Comparison of ENCODE assay signal across 8 cellular contexts in genomic region chr1:11805454-11806306, GRCh38. TPM values are rescaled to one million over a fixed set of nuclear protein-coding genes. Genes with fewer than 3 reads are reported as not detected.
A peak's percentile ranks its signal among the peaks of the same experiment; 100 is the strongest.
DNase-seq lines count a peak whose midpoint lies in the region; ATAC-seq and TF ChIP-seq lines count a peak whose summit lies in the region.

CLCN6 (plus strand) TSS chr1:11806191; CDS start chr1:11806263, 72 bp downstream.
MTHFR (minus strand) TSS chr1:11805964; CDS start chr1:11803116, 2,848 bp downstream.

- peak; percentile 99 for DNase-seq in GM10248 (ENCODE audit: extremely low spot score)
- DNase-seq in NCI-H1105 (lab: John Stamatoyannopoulos, UW) = peak; percentile 100
- peak; percentile 97 for DNase-seq in SKM-1 treated with dmso at 0.1 percent for 144 hours (lab: John Stamatoyannopoulos, UW; ENCODE audit: unreplicated experiment)
- peak; percentile 99 for DNase-seq in activated naive CD8-positive, alpha-beta T cell treated with anti-CD3 and anti-CD28 coated beads for 36 hours
- peak; percentile 97 to 100 (median 99) for DNase-seq in head of caudate nucleus
- DNase-seq in ovary = peak; percentile 100
- peak; percentile 100 for DNase-seq in thyroid gland

- CTCF ChIA-PET in GM10248 (lab: Yijun Ruan, JAX) = interaction anchor here (0.8 to 1.6 kb wide), 6 partner anchors 9 to 142 kb away, joined by 3 to 9 read pairs (median 4); partner anchors contain the start of gene FBXO6

- H3K36me3 ChIP-seq in ovary = no peaks in the 10 kb centered on the region
- peaks cover 5 to 12% of the 10 kb centered on the region in 2 donors for H3K36me3 ChIP-seq in thyroid gland

- ATAC-seq in HG02623 (IDR thresholded peaks at IDR 0.05; ENCODE audit: unreplicated experiment) = peak; percentile 84

- H3K27ac ChIP-seq in ovary = peak within 1 kb of the TSS; percentile 95 to 96
- H3K27ac ChIP-seq in thyroid gland = peak within 1 kb of the TSS; percentile 96 to 100 (median 99)

- H3K9me3 ChIP-seq in ovary = no peaks in the 10 kb centered on the region
- no peaks in the 10 kb centered on the region for H3K9me3 ChIP-seq in thyroid gland

- H3K4me1 Mint-ChIP-seq in activated naive CD8-positive, alpha-beta T cell treated with anti-CD3 and anti-CD28 coated beads for 36 hours = peaks cover 49% of the 10 kb centered on the region

- H3K4me1 ChIP-seq in ovary (ENCODE audit: insufficient read depth) (peaks cover 4% of the 10 kb centered on the region), thyroid gland (peaks cover 51 to 56% of the 10 kb centered on the region in 2 donors)

- intact Hi-C loops in head of caudate nucleus (cut with DNase I) (loop anchor here (10.0 kb wide), 2 partner anchors 151 to 1331 kb away; partner anchors contain the start of genes DFFA, FBXO2, FBXO44 and PEX14), ovary (cut with DNase I) (no loop called here), thyroid gland (cut with DNase I) (loop anchor here (10.0 kb wide), 1 partner anchor 151 kb away; the partner anchor contains the start of genes FBXO2 and FBXO44)

- peak within 1 kb of the TSS; percentile 87 for H3K27ac Mint-ChIP-seq in activated naive CD8-positive, alpha-beta T cell treated with anti-CD3 and anti-CD28 coated beads for 36 hours

- peaks cover 4% of the 10 kb centered on the region for H3K36me3 Mint-ChIP-seq in activated naive CD8-positive, alpha-beta T cell treated with anti-CD3 and anti-CD28 coated beads for 36 hours

- no peaks in the 10 kb centered on the region for H3K27me3 Mint-ChIP-seq in activated naive CD8-positive, alpha-beta T cell treated with anti-CD3 and anti-CD28 coated beads for 36 hours

- no peaks in the 10 kb centered on the region for H3K9me3 Mint-ChIP-seq in activated naive CD8-positive, alpha-beta T cell treated with anti-CD3 and anti-CD28 coated beads for 36 hours

- 0 to 1% (median 0%) methylated on average over 49 to 68 of the region's 68 CpGs for WGBS in ovary, 3 donors
- 0 to 2% methylated on average over 1 to 31 of the region's 68 CpGs for WGBS in thyroid gland, 2 donors

- POLR2A ChIA-PET in GM10248 (lab: Yijun Ruan, JAX) = interaction anchor here (0.6 to 1.9 kb wide), 4 partner anchors 9 to 652 kb away, joined by 3 to 27 read pairs (median 6); no protein-coding TSS in a partner anchor

- H3K4me3 ChIP-seq in ovary (peak within 1 kb of the TSS; percentile 80), thyroid gland (replicated peaks in 1 of 3) (peak within 1 kb of the TSS; percentile 74 to 85 (median 77))

- peak within 1 kb of the TSS; percentile 93 for H3K4me3 Mint-ChIP-seq in activated naive CD8-positive, alpha-beta T cell treated with anti-CD3 and anti-CD28 coated beads for 36 hours

- TF ChIP-seq POLR2A in ovary (IDR thresholded peaks at IDR 0.05) (peak; percentile 98), thyroid gland (IDR thresholded peaks at IDR 0.05) (peak; percentile 96 to 99)

- peak; percentile 90 for TF ChIP-seq EP300 in ovary (IDR thresholded peaks at IDR 0.05)

- H3K27me3 ChIP-seq in ovary (no peaks in the 10 kb centered on the region), thyroid gland (no peaks in the 10 kb centered on the region)

- TF ChIP-seq CTCF in GM10248 (IDR thresholded peaks at IDR 0.05; ENCODE audit: control extremely low read depth, extremely low read depth, low read depth, missing control alignments) (no peak), ovary (IDR thresholded peaks at IDR 0.05) (peak in 1 of 3 donors; percentile 11), thyroid gland (IDR thresholded peaks at IDR 0.05) (no peak)

RNA-seq across cellular contexts. Expression of gene CLCN6, which starts in this region (rescaled TPM):
- total RNA-seq in activated naive CD8-positive, alpha-beta T cell treated with anti-CD3 and anti-CD28 coated beads for 36 hours = 10 to 100 TPM in 1 of 2 experiments, 1 to 10 TPM in 1; 9.6 to 13.3 TPM
- 10 to 100 TPM; 11.7 to 39.7 (median 32.1) TPM for total RNA-seq in ovary
- 10 to 100 TPM; 14.6 to 16.7 TPM for polyA plus RNA-seq in ovary
- 10 to 100 TPM; 14.8 to 38.4 (median 16.9) TPM for total RNA-seq in thyroid gland

RNA-seq across cellular contexts. Expression of gene MTHFR, which starts in this region (rescaled TPM):
- total RNA-seq in activated naive CD8-positive, alpha-beta T cell treated with anti-CD3 and anti-CD28 coated beads for 36 hours = 10 to 100 TPM; 11.0 to 12.2 TPM
- total RNA-seq in ovary (100 to 1,000 TPM in 1 of 7 donors, 10 to 100 TPM in 6; 41.2 to 161 (median 56.7) TPM), thyroid gland (10 to 100 TPM; 52.8 to 96.9 (median 65.6) TPM)
- polyA plus RNA-seq in ovary = 10 to 100 TPM; 13.1 to 25.0 TPM

Comparison
In these comparisons a context has a peak if more than half of its experiments do, and no peak if none do; other contexts are left out.
1. Peak in every context shown above with its lines: DNase-seq, ATAC-seq, H3K4me3 ChIP-seq and H3K27ac ChIP-seq.
2. intact Hi-C loops: an anchor here in head of caudate nucleus (10.0 kb wide) and thyroid gland (10.0 kb wide); none called in ovary.